11 cellular contexts compared by ENCODE assay signal in the genomic region with DNA sequence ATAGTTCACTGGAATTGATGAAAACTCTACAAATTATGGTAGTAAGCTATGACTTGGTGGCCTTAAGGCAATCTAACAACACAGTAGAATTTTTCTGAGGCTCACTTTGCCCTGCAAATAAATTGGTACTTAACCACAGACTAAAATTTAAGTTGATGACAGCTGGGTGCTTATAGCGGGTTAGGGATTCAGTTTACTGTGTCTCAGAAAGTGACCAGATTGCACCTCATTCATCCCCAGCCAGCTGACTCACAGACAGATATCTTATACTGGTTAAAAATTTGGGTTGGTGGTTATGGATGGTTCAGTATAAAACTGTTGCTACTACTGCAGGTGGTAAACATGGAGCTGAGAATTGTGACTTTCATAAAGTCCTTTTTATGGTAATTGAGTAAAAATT. TPM values are rescaled to one million over a fixed set of nuclear protein-coding genes. Genes with fewer than 3 reads are reported as not detected.
DNase-seq lines count a peak whose midpoint lies in the region; ATAC-seq and TF ChIP-seq lines count a peak whose summit lies in the region.
"Had no signal": no experiment of that assay in that cellular context is flagged by ENCODE, and none has a peak within 500 bp of the region (broad histone marks: within the 10 kb centered on the region; RNA-seq: fewer than 3 reads in every experiment).

No MANE protein-coding gene starts in this region.

- H3K27me3 ChIP-seq in ACC112 (ENCODE audit: insufficient read depth, low read length) (no peaks in the 10 kb centered on the region), GM23248 (replicated peaks; ENCODE audit: insufficient read depth) (no peaks in the 10 kb centered on the region), SJCRH30 (no peaks in the 10 kb centered on the region)
- H3K27me3 ChIP-seq: right atrium auricular region had no signal

- in situ Hi-C loops in GM23248 (cut with MboI) = no loop called here

- no peaks in the 10 kb centered on the region for H3K9me3 ChIP-seq in GM23248 (ENCODE audit: low read depth)
- no peaks in the 10 kb centered on the region for H3K9me3 ChIP-seq in SJCRH30 (replicated peaks)
- H3K9me3 ChIP-seq: right atrium auricular region had no signal

- H3K36me3 ChIP-seq in ACC112 (ENCODE audit: insufficient read depth, low read length) = peaks cover 26% of the 10 kb centered on the region
- H3K36me3 ChIP-seq in GM23248 (ENCODE audit: low read depth) = 0 out of 2 replicates have a peak, but pooled peaks cover 4% of the 10 kb centered on the region
- peaks cover 63% of the 10 kb centered on the region for H3K36me3 ChIP-seq in SJCRH30
- H3K36me3 ChIP-seq: right atrium auricular region had no signal

- WGBS in GM23248 (ENCODE audit: low coverage in 1 of 2, low lambda C conversion rate in 2 of 2, missing lambda C conversion rate in 2 of 2), 2 experiments = 50 to 56% methylated on average over 1 of the region's 1 CpG

- no peaks in the 10 kb centered on the region for H3K9me2 ChIP-seq in GM23248 (ENCODE audit: insufficient read depth)

- DNase-seq in GM23248 = peak; percentile 58
- peak in 1 of 2 experiments; percentile 44 for DNase-seq in SJCRH30
- peak; percentile 23 to 51 for DNase-seq in erythroblast (lab: John Stamatoyannopoulos, UW)
- no peak for DNase-seq in D341Med (ENCODE audit: low spot score)
- DNase-seq: GF-D8, NCI-H446 treated with DMSO at 0.1 percent for 48 hours had no signal

- ATAC-seq in GM19328 (IDR thresholded peaks at IDR 0.05; ENCODE audit: unreplicated experiment) (no peak), GM21367 (IDR thresholded peaks at IDR 0.05; ENCODE audit: unreplicated experiment) (no peak), HG02884 (IDR thresholded peaks at IDR 0.05; ENCODE audit: unreplicated experiment) (no peak)

- H3K4me3 ChIP-seq in ACC112 (ENCODE audit: low read depth, low read length) (peak overlapping the region; percentile 93), GM23248 (peak overlapping the region; percentile 88), SJCRH30 (peak overlapping the region; percentile 92)
- H3K4me3 ChIP-seq: right atrium auricular region had no signal

- H3F3A ChIP-seq in GM23248 (ENCODE audit: insufficient read depth) = peaks cover 39% of the 10 kb centered on the region

- H3K4me1 ChIP-seq in ACC112 (ENCODE audit: control insufficient read depth, insufficient read depth, low read length, unreplicated experiment) = peaks cover 45% of the 10 kb centered on the region
- peaks cover 43% of the 10 kb centered on the region for H3K4me1 ChIP-seq in GM23248 (ENCODE audit: insufficient read depth)
- peaks cover 17% of the 10 kb centered on the region for H3K4me1 ChIP-seq in SJCRH30

- TF ChIP-seq POLR2A in erythroblast (IDR thresholded peaks at IDR 0.05; ENCODE audit: low read length) = no peak

- no peak overlapping the region for H2AFZ ChIP-seq in ACC112 (ENCODE audit: low read length, unreplicated experiment)
- peak overlapping the region; percentile 82 for H2AFZ ChIP-seq in GM23248

- peak overlapping the region; percentile 84 for H3K4me2 ChIP-seq in GM23248 (ENCODE audit: unreplicated experiment)

- peak overlapping the region; percentile 99 for H3K27ac ChIP-seq in ACC112 (ENCODE audit: low read depth, low read length)
- H3K27ac ChIP-seq in GM23248 = peak overlapping the region; percentile 40
- H3K27ac ChIP-seq in SJCRH30 = no peak overlapping the region
- H3K27ac ChIP-seq: right atrium auricular region had no signal

- H3K9ac ChIP-seq in GM23248 = peak overlapping the region; percentile 86

- H3K79me2 ChIP-seq in ACC112 (ENCODE audit: control insufficient read depth, insufficient read depth, low read length, unreplicated experiment) (peaks cover 80% of the 10 kb centered on the region), GM23248 (ENCODE audit: insufficient read depth) (peaks cover 82% of the 10 kb centered on the region)

- no peaks in the 10 kb centered on the region for H4K20me1 ChIP-seq in GM23248 (ENCODE audit: insufficient read depth)

RNA-seq across cellular contexts. Expression of a gene that starts 2.8 kb away (rescaled TPM):
- 44.0 and 94.6 TPM in 2 replicates for total RNA-seq in GM23248 (2014; rRNA removed; shearing (Covaris generic))
- polyA plus RNA-seq in GM23248 (2016; fragmentation: Nextera tagmentation; extraction: Ambion mirVana) = 146 and 152 TPM in 2 replicates
- 342 and 362 TPM in 2 replicates for total RNA-seq in SJCRH30 (2014; rRNA removed; shearing (Covaris generic))

RNA-seq across cellular contexts. Expression of a gene that starts 4.5 kb away (rescaled TPM):
- 12.2 and 19.0 TPM in 2 replicates for total RNA-seq in GM23248 (2014; rRNA removed; shearing (Covaris generic))
- polyA plus RNA-seq in GM23248 (2016; fragmentation: Nextera tagmentation; extraction: Ambion mirVana) = 11.9 and 13.0 TPM in 2 replicates
- total RNA-seq in SJCRH30 (2014; rRNA removed; shearing (Covaris generic)) = 37.6 and 47.9 TPM in 2 replicates
